In genomic region chr2:2662847-2663356, GRCh38 we compare ENCODE assay signal across 19 cellular contexts.
DNase-seq lines count a peak whose midpoint lies in the region; ATAC-seq and TF ChIP-seq lines count a peak whose summit lies in the region.
"Had no signal": no experiment of that assay in that cellular context is flagged by ENCODE, and none has a peak within 500 bp of the region (broad histone marks: within the 10 kb centered on the region; RNA-seq: fewer than 3 reads in every experiment).

No MANE protein-coding gene starts in this region.

- H3K9me3 ChIP-seq in RWPE2 (ENCODE audit: severe bottlenecking): peaks cover 2% of the 10 kb centered on the region
- H3K9me3 ChIP-seq in neural progenitor cell (ENCODE audit: low read depth): no peaks in the 10 kb centered on the region
- H3K9me3 ChIP-seq in BE2C: no peaks in the 10 kb centered on the region
- no peaks in the 10 kb centered on the region for H3K9me3 ChIP-seq in SK-N-SH
- H3K9me3 ChIP-seq: right atrium auricular region had no signal

- peaks cover 2% of the 10 kb centered on the region for H3K36me3 Mint-ChIP-seq in neural progenitor cell
- H3K36me3 Mint-ChIP-seq: activated CD4-positive, alpha-beta memory T cell treated with anti-CD3 and anti-CD28 coated beads for 36 hours; mesothelial cell of epicardium had no signal

- no peaks in the 10 kb centered on the region for H3K36me3 ChIP-seq in RWPE2 (ENCODE audit: low read depth)
- no peaks in the 10 kb centered on the region for H3K36me3 ChIP-seq in neural progenitor cell
- H3K36me3 ChIP-seq in BE2C: no peaks in the 10 kb centered on the region
- H3K36me3 ChIP-seq in SK-N-SH (replicated peaks in 1 of 2; ENCODE audit: control insufficient read depth in 1 of 2, insufficient read depth in 2 of 2, low read length in 1 of 2): no peaks in the 10 kb centered on the region
- H3K36me3 ChIP-seq: cardiac muscle cell, right atrium auricular region, WERI-Rb-1 had no signal

- no peak overlapping the region for H3K4me3 Mint-ChIP-seq in neural progenitor cell
- H3K4me3 Mint-ChIP-seq: activated CD4-positive, alpha-beta memory T cell treated with anti-CD3 and anti-CD28 coated beads for 36 hours; activated naive CD8-positive, alpha-beta T cell; activated T-cell treated with anti-CD3 and anti-CD28 coated beads, Interleukin-2, amount 50 U/mL, for 4 hours; B cell; H9; mesothelial cell of epicardium had no signal

- H3K4me2 ChIP-seq in neural progenitor cell: no peak overlapping the region
- H3K4me2 ChIP-seq in SK-N-SH: no peak overlapping the region

- peaks cover 7% of the 10 kb centered on the region for H3K27me3 Mint-ChIP-seq in neural progenitor cell (ENCODE audit: insufficient read depth, low read depth)
- H3K27me3 Mint-ChIP-seq: activated CD4-positive, alpha-beta memory T cell treated with anti-CD3 and anti-CD28 coated beads for 36 hours; activated naive CD8-positive, alpha-beta T cell; B cell had no signal

- DNase-seq in DMS153 (lab: John Stamatoyannopoulos, UW) (peak; percentile 73), NCI-H2029 treated with DMSO at 0.1 percent for 48 hours (lab: John Stamatoyannopoulos, UW) (peak; percentile 42), RWPE2 (ENCODE audit: low spot score) (no peak), neural progenitor cell (ENCODE audit: low spot score) (no peak), DMS 273 treated with DMSO at 0.1 percent for 48 hours (lab: John Stamatoyannopoulos, UW) (no peak), BE2C (no peak), SK-N-SH (no peak)
- DNase-seq: activated CD4-positive, alpha-beta memory T cell treated with anti-CD3 and anti-CD28 coated beads for 36 hours; activated T-cell treated with anti-CD3 and anti-CD28 coated beads, Interleukin-2, amount 50 U/mL, for 4 hours; DMS53; H9; kidney glomerular epithelial cell; NCI-H446 treated with DMSO at 0.1 percent for 48 hours; WERI-Rb-1 had no signal

- H3K9ac ChIP-seq in neural progenitor cell: no peak overlapping the region
- H3K9ac ChIP-seq in SK-N-SH: no peak overlapping the region

- 50% methylated on average over 9 of the region's 9 CpGs for WGBS in SK-N-SH (ENCODE audit: low lambda C conversion rate)

- TF ChIP-seq RAD21 in SK-N-SH (IDR thresholded peaks at IDR 0.05; ENCODE audit: low read length): no peak

- peaks cover 24% of the 10 kb centered on the region for H3K4me1 Mint-ChIP-seq in neural progenitor cell
- H3K4me1 Mint-ChIP-seq: B cell, mesothelial cell of epicardium had no signal

- no peak overlapping the region for H3K4me3 ChIP-seq in RWPE2 (ENCODE audit: severe bottlenecking)
- H3K4me3 ChIP-seq in neural progenitor cell: no peak overlapping the region
- H3K4me3 ChIP-seq in BE2C (ENCODE audit: low read depth, low read length): no peak overlapping the region
- H3K4me3 ChIP-seq in SK-N-SH (ENCODE audit: low read depth in 2 of 2, low read length in 1 of 2): no peak overlapping the region
- H3K4me3 ChIP-seq: cardiac muscle cell, right atrium auricular region had no signal

- H3K27me3 ChIP-seq in RWPE2 (ENCODE audit: insufficient read depth, poor library complexity, severe bottlenecking) (no peaks in the 10 kb centered on the region), neural progenitor cell (no peaks in the 10 kb centered on the region), BE2C (no peaks in the 10 kb centered on the region), SK-N-SH (ENCODE audit: insufficient read depth) (no peaks in the 10 kb centered on the region)
- H3K27me3 ChIP-seq: cardiac muscle cell, right atrium auricular region had no signal

- no peaks in the 10 kb centered on the region for H3K9me2 ChIP-seq in SK-N-SH

- peak; percentile 48 for ATAC-seq in RWPE2 (ENCODE audit: low read depth)
- ATAC-seq: activated T-cell treated with anti-CD3 and anti-CD28 coated beads, Interleukin-2, amount 50 U/mL, for 4 hours had no signal

- H2AFZ ChIP-seq in neural progenitor cell (replicated peaks) (no peak overlapping the region), SK-N-SH (ENCODE audit: low read depth) (no peak overlapping the region)

- no peak for TF ChIP-seq EP300 in SK-N-SH (IDR thresholded peaks at IDR 0.05; ENCODE audit: borderline replicate concordance in 1 of 2, low read depth in 1 of 2, low read length in 1 of 2)

- H3K9me3 Mint-ChIP-seq in neural progenitor cell: peaks cover 14% of the 10 kb centered on the region

- peak; percentile 9 for TF ChIP-seq CTCF in RWPE2 (IDR thresholded peaks at IDR 0.05; ENCODE audit: poor library complexity, severe bottlenecking)
- TF ChIP-seq CTCF in neural progenitor cell (IDR thresholded peaks at IDR 0.05): no peak
- TF ChIP-seq CTCF in BE2C (IDR thresholded peaks at IDR 0.05; ENCODE audit: low read depth, low read length): no peak
- no peak for TF ChIP-seq CTCF in SK-N-SH (IDR thresholded peaks at IDR 0.05)

- CTCF ChIA-PET in SK-N-SH (lab: Yijun Ruan, JAX): interaction anchor here (0.8 kb wide), 1 partner anchor 39 kb away, joined by 3 read pairs; no protein-coding TSS in a partner anchor

- peak overlapping the region; percentile 30 for H3K27ac Mint-ChIP-seq in neural progenitor cell
- H3K27ac Mint-ChIP-seq: activated CD4-positive, alpha-beta memory T cell treated with anti-CD3 and anti-CD28 coated beads for 36 hours; activated naive CD8-positive, alpha-beta T cell; B cell; mesothelial cell of epicardium had no signal

- H3K4me1 ChIP-seq in RWPE2 (ENCODE audit: insufficient read depth, poor library complexity, severe bottlenecking) (peaks cover 10% of the 10 kb centered on the region), neural progenitor cell (no peaks in the 10 kb centered on the region), BE2C (no peaks in the 10 kb centered on the region), SK-N-SH (ENCODE audit: control insufficient read depth in 1 of 2, insufficient read depth in 2 of 2, low read depth in 1 of 2, low read length in 1 of 2) (peaks cover 0 to 7% of the 10 kb centered on the region in 2 experiments; a peak in 1 of 4 replicates)

- H3F3A ChIP-seq in neural progenitor cell (ENCODE audit: low read depth): no peaks in the 10 kb centered on the region
- no peaks in the 10 kb centered on the region for H3F3A ChIP-seq in SK-N-SH (replicated peaks; ENCODE audit: insufficient read depth)

- H3K79me2 ChIP-seq in neural progenitor cell (ENCODE audit: low read depth): no peaks in the 10 kb centered on the region
- no peaks in the 10 kb centered on the region for H3K79me2 ChIP-seq in SK-N-SH (ENCODE audit: insufficient read depth)

- POLR2A ChIA-PET in SK-N-SH (lab: Yijun Ruan, JAX): no interaction called here

- H3K27ac ChIP-seq in RWPE2 (ENCODE audit: poor library complexity, severe bottlenecking): peak overlapping the region; percentile 9
- no peak overlapping the region for H3K27ac ChIP-seq in neural progenitor cell
- H3K27ac ChIP-seq in SK-N-SH (ENCODE audit: low read depth in 2 of 2, low read length in 1 of 2): no peak overlapping the region
- H3K27ac ChIP-seq: cardiac muscle cell, right atrium auricular region, WERI-Rb-1 had no signal

- H4K20me1 ChIP-seq in neural progenitor cell (ENCODE audit: low read depth) (no peaks in the 10 kb centered on the region), SK-N-SH (ENCODE audit: insufficient read depth) (no peaks in the 10 kb centered on the region)

TF ChIP-seq in SK-N-SH, 30 proteins besides CTCF, POLR2A, EP300 and RAD21:
- TF ChIP-seq RFX5 (IDR thresholded peaks at IDR 0.05; ENCODE audit: low read length) (no peak), ZBTB33 (IDR thresholded peaks at IDR 0.05; ENCODE audit: borderline replicate concordance, low read depth) (no peak)

Comparison
In these comparisons a context has a peak if more than half of its experiments do, and no peak if none do; other contexts are left out.
1. DNase-seq: peak in DMS153 (single experiment) and NCI-H2029 treated with DMSO at 0.1 percent for 48 hours (single experiment); none in RWPE2 (single experiment), neural progenitor cell (single experiment), DMS 273 treated with DMSO at 0.1 percent for 48 hours (single experiment), BE2C (single experiment) and SK-N-SH (single experiment).